In the genomic region with DNA sequence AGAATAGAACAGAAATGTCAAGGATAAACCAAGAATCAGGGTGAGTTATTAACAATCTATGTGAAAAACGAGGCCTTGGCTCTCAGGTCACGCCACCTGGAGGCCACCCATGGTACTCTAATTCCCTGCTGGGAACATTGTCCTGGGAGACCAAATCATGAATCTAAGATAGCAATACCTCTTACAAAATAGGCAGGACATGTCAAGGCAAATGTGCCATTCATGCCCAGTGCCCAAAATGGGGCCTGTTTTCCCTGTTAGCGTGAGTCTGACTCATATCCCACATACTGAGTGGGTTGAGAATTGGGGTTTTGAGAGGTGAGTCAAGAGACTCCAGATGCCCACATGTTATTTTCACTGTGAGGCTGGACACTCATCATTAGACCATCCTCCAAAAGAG, we compare ENCODE assay signal across 8 cellular contexts.
DNase-seq lines count a peak whose midpoint lies in the region; ATAC-seq, FAIRE-seq and TF ChIP-seq lines count a peak whose summit lies in the region.

No MANE protein-coding gene starts in this region.

- H3K36me3 Mint-ChIP-seq in osteocyte (ENCODE audit: unreplicated experiment): no peaks in the 10 kb centered on the region

- peaks cover 0 to 10% (median 3%) of the 10 kb centered on the region in 4 donors for H3K9me3 ChIP-seq in esophagus muscularis mucosa

- H3K4me3 ChIP-seq in ACC112 (ENCODE audit: low read depth, low read length) (no peak overlapping the region), esophagus muscularis mucosa (no peak overlapping the region)

- H3K4me1 ChIP-seq in ACC112 (ENCODE audit: control insufficient read depth, insufficient read depth, low read length, unreplicated experiment) (peaks cover 20% of the 10 kb centered on the region), esophagus muscularis mucosa (no peaks in the 10 kb centered on the region)

- peak; percentile 97 for FAIRE-seq in RCC 7860 (lab: Jason Lieb, UNC)

- intact Hi-C loops in esophagus muscularis mucosa (cut with DNase I): loop anchor here (10.0 kb wide), 1 partner anchor 622 kb away; no protein-coding TSS in a partner anchor

- TF ChIP-seq CTCF in esophagus muscularis mucosa (IDR thresholded peaks at IDR 0.05) (peak; percentile 26 to 45 (median 34)), osteocyte (IDR thresholded peaks at IDR 0.05) (peak; percentile 33)

- no peaks in the 10 kb centered on the region for H3K4me1 Mint-ChIP-seq in osteocyte (ENCODE audit: unreplicated experiment)

- peak; percentile 63 for ATAC-seq in HG02870 (IDR thresholded peaks at IDR 0.05; ENCODE audit: unreplicated experiment)
- no peak for ATAC-seq in HG03025 (IDR thresholded peaks at IDR 0.05; ENCODE audit: low FRiP score, unreplicated experiment)

- peak; percentile 82 for DNase-seq in GM03348 (ENCODE audit: low spot score)
- peak; percentile 95 for DNase-seq in RCC 7860 (ENCODE audit: low spot score)
- DNase-seq in esophagus muscularis mucosa (ENCODE audit: extremely low spot score): no peak
- no peak for DNase-seq in osteocyte (ENCODE audit: extremely low spot score, unreplicated experiment)
- DNase-seq in NCI-H526 treated with DMSO at 0.1 percent for 48 hours (lab: John Stamatoyannopoulos, UW): no peak

- H3K27ac Mint-ChIP-seq in osteocyte (ENCODE audit: unreplicated experiment): no peak overlapping the region

- H3K27me3 ChIP-seq in ACC112 (ENCODE audit: insufficient read depth, low read length): no peaks in the 10 kb centered on the region
- no peaks in the 10 kb centered on the region for H3K27me3 ChIP-seq in esophagus muscularis mucosa

- peak overlapping the region; percentile 89 for H3K27ac ChIP-seq in ACC112 (ENCODE audit: low read depth, low read length)
- no peak overlapping the region for H3K27ac ChIP-seq in esophagus muscularis mucosa (replicated peaks in 1 of 4)

- H2AFZ ChIP-seq in ACC112 (ENCODE audit: low read length, unreplicated experiment): peak overlapping the region; percentile 91

- no peak for TF ChIP-seq POLR2A in esophagus muscularis mucosa (IDR thresholded peaks at IDR 0.05; ENCODE audit: low read depth)

- H3K79me2 ChIP-seq in ACC112 (ENCODE audit: control insufficient read depth, insufficient read depth, low read length, unreplicated experiment): no peaks in the 10 kb centered on the region

- H3K9me3 Mint-ChIP-seq in osteocyte (ENCODE audit: unreplicated experiment): peaks cover 19% of the 10 kb centered on the region

- WGBS in esophagus muscularis mucosa: 84% methylated on average over 3 of the region's 3 CpGs

- no peak for TF ChIP-seq EP300 in esophagus muscularis mucosa (IDR thresholded peaks at IDR 0.05)

- no peak overlapping the region for H3K4me3 Mint-ChIP-seq in osteocyte (ENCODE audit: unreplicated experiment)

- no peaks in the 10 kb centered on the region for H3K36me3 ChIP-seq in ACC112 (ENCODE audit: insufficient read depth, low read length)
- no peaks in the 10 kb centered on the region for H3K36me3 ChIP-seq in esophagus muscularis mucosa

- no peaks in the 10 kb centered on the region for H3K27me3 Mint-ChIP-seq in osteocyte (ENCODE audit: unreplicated experiment)

Comparison
In these comparisons a context has a peak if more than half of its experiments do, and no peak if none do; other contexts are left out.
1. DNase-seq: peak in GM03348 (single experiment) and RCC 7860 (single experiment); none in esophagus muscularis mucosa (single experiment), osteocyte (single experiment) and NCI-H526 treated with DMSO at 0.1 percent for 48 hours (single experiment).